Comparison of ENCODE assay signal across 8 cellular contexts in the genomic region with DNA sequence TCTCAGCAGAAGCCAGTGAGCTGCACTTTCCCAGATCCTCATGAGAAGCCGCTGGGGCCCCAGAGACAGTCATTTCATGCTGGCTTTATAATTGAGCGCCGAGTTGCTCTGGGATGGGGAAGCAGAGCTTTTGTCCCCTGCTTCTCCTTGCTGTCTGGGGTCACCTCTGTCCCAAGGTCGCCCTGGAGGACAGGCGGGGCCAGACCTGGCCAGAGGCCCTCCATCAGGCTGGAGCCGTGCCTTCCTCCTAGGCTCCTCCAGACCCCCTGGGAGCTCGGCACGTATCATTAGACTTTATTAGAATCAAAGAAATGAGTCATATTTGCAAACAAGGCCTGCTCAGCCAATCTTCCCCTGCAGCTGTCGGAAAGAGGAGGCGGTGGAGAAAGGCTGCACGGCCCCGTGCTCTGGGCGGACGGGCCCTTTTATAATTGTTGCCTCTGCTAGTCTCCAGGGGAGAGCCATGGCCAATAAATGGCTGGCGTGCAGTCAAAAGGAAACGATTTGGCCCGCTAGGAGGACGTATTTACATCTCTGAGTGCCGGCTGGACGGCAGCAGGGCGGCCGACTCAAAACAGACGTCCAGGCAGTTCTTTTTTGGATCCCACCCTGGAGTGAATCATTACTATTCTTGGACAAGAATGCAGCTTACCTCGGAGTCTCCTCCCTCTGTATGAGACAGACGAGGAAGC. TPM values are rescaled to one million over a fixed set of nuclear protein-coding genes. Genes with fewer than 3 reads are reported as not detected.
A peak's percentile ranks its signal among the peaks of the same experiment; 100 is the strongest.
DNase-seq lines count a peak whose midpoint lies in the region; ATAC-seq and TF ChIP-seq lines count a peak whose summit lies in the region.

No MANE protein-coding gene starts in this region.

- TF ChIP-seq POLR2A in ovary (IDR thresholded peaks at IDR 0.05), result no peak

- peak; percentile 28 for DNase-seq in G401 (ENCODE audit: low spot score)
- DNase-seq in RWPE1 (ENCODE audit: low spot score), result peak; percentile 72
- DNase-seq in foreskin melanocyte, result peak; percentile 92
- peak; percentile 95 to 97 (median 96) for DNase-seq in ovary
- no peak for DNase-seq in activated T-cell treated with anti-CD3 and anti-CD28 coated beads, Interleukin-2, amount 50 U/mL, for 1 hour
- DNase-seq in activated CD8-positive, alpha-beta memory T cell treated with anti-CD3 and anti-CD28 coated beads, Interleukin-2, amount 50 U/mL, for 4 hours, result no peak
- no peak for DNase-seq in NOMO-1 treated with dmso at 0.1 percent for 144 hours (lab: John Stamatoyannopoulos, UW; ENCODE audit: unreplicated experiment)

- peaks cover 35% of the 10 kb centered on the region for H3K4me1 ChIP-seq in ovary (ENCODE audit: insufficient read depth)

- intact Hi-C loops in ovary (cut with DNase I), result loop anchor here in 3 of 4 donors (5.0 to 10.0 kb wide), 3 partner anchors 41 to 158 kb away; a partner anchor contains a TSS

- POLR2A ChIA-PET in RWPE1 (lab: Yijun Ruan, JAX; ENCODE audit: low non-redundant PET), result interaction anchor here (0.5 kb wide), 1 partner anchor 19 kb away, joined by 5 read pairs; no protein-coding TSS in a partner anchor

- H3K4me3 ChIP-seq in ovary, result no peak overlapping the region

- H3K9me3 ChIP-seq in ovary, result no peaks in the 10 kb centered on the region

- TF ChIP-seq CTCF in RWPE1 (conservative IDR thresholded peaks at IDR 0.05; ENCODE audit: low read depth) (no peak), ovary (IDR thresholded peaks at IDR 0.05) (peak in 2 of 3 donors; percentile 26 to 42)

- CTCF ChIA-PET in RWPE1 (lab: Yijun Ruan, JAX), result interaction anchor here (0.6 to 0.8 kb wide), 5 partner anchors 14 to 138 kb away, joined by 3 to 4 read pairs (median 3); no protein-coding TSS in a partner anchor

- H3K27me3 ChIP-seq in ovary, result no peaks in the 10 kb centered on the region

- no peaks in the 10 kb centered on the region for H3K36me3 ChIP-seq in ovary

- WGBS in ovary, 3 donors, result 2 to 3% (median 3%) methylated on average over 25 of the region's 25 CpGs

- peak overlapping the region; percentile 95 for H3K27ac ChIP-seq in RWPE1
- peak overlapping the region; percentile 88 to 92 for H3K27ac ChIP-seq in ovary

- in situ Hi-C loops in G401 (cut with HindIII; ENCODE audit: low sequenced_read_pairs), result no loop called here

- peak; percentile 19 for TF ChIP-seq EP300 in ovary (IDR thresholded peaks at IDR 0.05)

- no peak for ATAC-seq in HG02981 (IDR thresholded peaks at IDR 0.05; ENCODE audit: unreplicated experiment)

RNA-seq across cellular contexts. Expression of a gene that starts 50.4 kb away (rescaled TPM):
- total RNA-seq in G401 (2014; rRNA removed; shearing (Covaris generic)), result 20.2 and 31.2 TPM in 2 replicates
- total RNA-seq in ovary, result 100 to 1,000 TPM in 3 of 7 donors, 10 to 100 TPM in 4; 32.5 to 141 (median 80.5) TPM
- polyA plus RNA-seq in ovary, result 10 to 100 TPM; 37.6 to 81.1 TPM

Comparison
In these comparisons a context has a peak if more than half of its experiments do, and no peak if none do; other contexts are left out.
1. DNase-seq: peak in G401 (single experiment), RWPE1 (single experiment), foreskin melanocyte (single experiment) and ovary (5 of 5); none in activated T-cell treated with anti-CD3 and anti-CD28 coated beads, Interleukin-2, amount 50 U/mL, for 1 hour (single experiment), activated CD8-positive, alpha-beta memory T cell treated with anti-CD3 and anti-CD28 coated beads, Interleukin-2, amount 50 U/mL, for 4 hours (single experiment) and NOMO-1 treated with dmso at 0.1 percent for 144 hours (single experiment).